Comparison of ENCODE assay signal across 8 cellular contexts in genomic region chr13:40813662-40814454, GRCh38. TPM values are rescaled to one million over a fixed set of nuclear protein-coding genes. Genes with fewer than 3 reads are reported as not detected.
DNase-seq lines count a peak whose midpoint lies in the region; ATAC-seq and TF ChIP-seq lines count a peak whose summit lies in the region.

No MANE protein-coding gene starts in this region.

- no peak overlapping the region for H4K91ac ChIP-seq in H9 (ENCODE audit: insufficient read length, low read depth, low read length)

- H3K4me3 ChIP-seq in aorta (ENCODE audit: low read length in 2 of 2) (no peak overlapping the region), ascending aorta (no peak overlapping the region)

- H2BK5ac ChIP-seq in H9 (ENCODE audit: insufficient read length, low read length), result no peak overlapping the region

- no peak overlapping the region for H2BK20ac ChIP-seq in H9 (ENCODE audit: low read depth, low read length, poor library complexity, severe bottlenecking)

- intact Hi-C loops in aorta (cut with DNase I), result no loop called here
- intact Hi-C loops in ascending aorta (cut with DNase I), result no loop called here

- no peak overlapping the region for H3K4me2 ChIP-seq in H9 (ENCODE audit: insufficient read depth, insufficient read length, low read length)

- H3K4me1 ChIP-seq in H9 (ENCODE audit: insufficient read depth, low read length) (no peaks in the 10 kb centered on the region), aorta (ENCODE audit: control insufficient read depth in 1 of 2, insufficient read depth in 2 of 2, low read length in 2 of 2) (no peaks in the 10 kb centered on the region), ascending aorta (no peaks in the 10 kb centered on the region)

- peaks cover 12 to 32% of the 10 kb centered on the region in 2 experiments for H3K9me3 Mint-ChIP-seq in H9

- H3K23me2 ChIP-seq in H9 (ENCODE audit: insufficient read length, low read depth, low read length, poor library complexity, severe bottlenecking), result no peaks in the 10 kb centered on the region

- H3K36me3 Mint-ChIP-seq in H9 (ENCODE audit: insufficient read depth in 1 of 3, low read depth in 3 of 3), result peaks cover 19 to 64% (median 35%) of the 10 kb centered on the region in 3 experiments

- H3K27me3 ChIP-seq in H9 (ENCODE audit: insufficient read depth, low read length), result no peaks in the 10 kb centered on the region
- H3K27me3 ChIP-seq in aorta (ENCODE audit: control insufficient read depth in 1 of 2, insufficient read depth in 2 of 2, low read length in 1 of 2), result no peaks in the 10 kb centered on the region
- H3K27me3 ChIP-seq in ascending aorta, result no peaks in the 10 kb centered on the region

- DNase-seq in DMS53 (lab: John Stamatoyannopoulos, UW) (peak; percentile 70), H9 (peak; percentile 44), RPMI7951 (ENCODE audit: low read depth) (peak; percentile 33), foreskin melanocyte (peak; percentile 7), aorta (no peak), ascending aorta (ENCODE audit: low spot score in 2 of 2) (no peak)
- no peak for DNase-seq in stimulated activated naive CD4-positive, alpha-beta T cell treated with Interleukin-2 at 50 U/mL for 16 hours (lab: John Stamatoyannopoulos, UW)

- no peak overlapping the region for H2BK15ac ChIP-seq in H9 (ENCODE audit: low read depth, low read length)

- H3K79me1 ChIP-seq in H9 (ENCODE audit: insufficient read depth, low read depth, low read length, poor library complexity, severe bottlenecking), result no peaks in the 10 kb centered on the region

- no peak overlapping the region for H3K18ac ChIP-seq in H9 (ENCODE audit: insufficient read length, low read depth, low read length)

- H4K8ac ChIP-seq in H9 (replicated peaks; ENCODE audit: insufficient read length, low read depth, low read length), result no peak overlapping the region

- H3K4me3 Mint-ChIP-seq in H9, result no peak overlapping the region

- H3K79me2 ChIP-seq in H9 (ENCODE audit: insufficient read depth, low read length), result no peaks in the 10 kb centered on the region

- TF ChIP-seq CTCF in H9 (conservative IDR thresholded peaks at IDR 0.05), result peak; percentile 70
- peak in 1 of 3 experiments; percentile 23 for TF ChIP-seq CTCF in ascending aorta (IDR thresholded peaks at IDR 0.05)

- H3K4ac ChIP-seq in H9 (ENCODE audit: low read depth, low read length), result no peak overlapping the region

- H3K56ac ChIP-seq in H9 (ENCODE audit: insufficient read length, low read depth, low read length), result no peak overlapping the region

- H2AK5ac ChIP-seq in H9 (ENCODE audit: insufficient read length, low read length), result no peak overlapping the region

- no peak overlapping the region for H3K9ac ChIP-seq in H9 (ENCODE audit: extremely low read depth, insufficient read length, low read length)

- peak; percentile 41 for ATAC-seq in aorta (ENCODE audit: low FRiP score)
- ATAC-seq in HG03521 (IDR thresholded peaks at IDR 0.05; ENCODE audit: unreplicated experiment), result no peak

- no peak overlapping the region for H2AFZ ChIP-seq in H9 (ENCODE audit: low read length)

- no peak overlapping the region for H2BK12ac ChIP-seq in H9 (ENCODE audit: insufficient read length, low read depth, low read length)

- no peaks in the 10 kb centered on the region for H3K4me1 Mint-ChIP-seq in H9

- H3K14ac ChIP-seq in H9 (ENCODE audit: insufficient read depth, low read length), result no peak overlapping the region

- H3K9me3 ChIP-seq in H9 (ENCODE audit: control insufficient read depth, low read depth, low read length) (no peaks in the 10 kb centered on the region), aorta (ENCODE audit: control insufficient read depth, low read length) (no peaks in the 10 kb centered on the region), ascending aorta (peaks cover 6 to 26% of the 10 kb centered on the region in 2 donors)

- no peaks in the 10 kb centered on the region for H4K20me1 ChIP-seq in H9 (ENCODE audit: control insufficient read depth, insufficient read depth, insufficient read length)

- H3K36me3 ChIP-seq in aorta (ENCODE audit: control insufficient read depth in 1 of 2, insufficient read depth in 2 of 2, low read length in 1 of 2), result peaks cover 3 to 6% of the 10 kb centered on the region in 2 donors
- peaks cover 0 to 49% of the 10 kb centered on the region in 2 donors for H3K36me3 ChIP-seq in ascending aorta

- H3K27ac ChIP-seq in H9 (ENCODE audit: insufficient read length, low read depth, low read length) (no peak overlapping the region), aorta (ENCODE audit: low read depth in 1 of 2, low read length in 2 of 2) (no peak overlapping the region), ascending aorta (no peak overlapping the region)

- H2BK120ac ChIP-seq in H9 (ENCODE audit: low read depth, low read length, poor library complexity, severe bottlenecking), result no peak overlapping the region

- H3K27ac Mint-ChIP-seq in H9, result no peak overlapping the region; a peak in 1 of 7 replicates

- no peak overlapping the region for H3K23ac ChIP-seq in H9 (ENCODE audit: insufficient read length, low read depth, low read length)

- whole genome bisulfite sequencing in H9 (ENCODE audit: extremely low coverage, insufficient read length, low lambda C conversion rate), result no CpG with 5 or more reads among the region's 7 CpGs
- 77 to 83% methylated on average over 7 of the region's 7 CpGs for WGBS in aorta, 2 donors

- no peak overlapping the region for H3T11ph ChIP-seq in H9 (ENCODE audit: low read length)

- no peak overlapping the region for H4K5ac ChIP-seq in H9 (ENCODE audit: insufficient read length, low read depth, low read length)

- H3K27me3 Mint-ChIP-seq in H9 (ENCODE audit: low read depth), result no peaks in the 10 kb centered on the region; the same call in 1 of the 2 replicates

RNA-seq across cellular contexts. Expression of gene SLC25A15, which starts 24.4 kb away (rescaled TPM):
- 18.3 and 21.1 TPM in 2 replicates for total RNA-seq in H9 (2021)
- total RNA-seq in RPMI7951 (2014; rRNA removed; shearing (Covaris generic)), result 17.8 and 23.7 TPM in 2 replicates
- total RNA-seq in aorta, result 1 to 10 TPM; 2.6 to 3.7 TPM
- 1 to 10 TPM; 1.1 to 2.0 TPM for polyA plus RNA-seq in aorta
- 5.5 TPM for total RNA-seq in ascending aorta

RNA-seq across cellular contexts. Expression of gene MRPS31, which starts 42.9 kb away (rescaled TPM):
- total RNA-seq in H9 (2021), result 27.3 and 29.6 TPM in 2 replicates
- 17.3 and 17.8 TPM in 2 replicates for total RNA-seq in RPMI7951 (2014; rRNA removed; shearing (Covaris generic))
- total RNA-seq in aorta, result 10 to 100 TPM; 14.6 to 20.5 TPM
- polyA plus RNA-seq in aorta, result 10 to 100 TPM; 12.9 to 18.1 TPM
- total RNA-seq in ascending aorta, result 22.8 TPM

Comparison
In these comparisons a context has a peak if more than half of its experiments do, and no peak if none do; other contexts are left out.
1. DNase-seq: peak in DMS53 (single experiment), H9 (single experiment), RPMI7951 (single experiment) and foreskin melanocyte (single experiment); none in aorta (0 of 2), ascending aorta (0 of 2) and stimulated activated naive CD4-positive, alpha-beta T cell treated with Interleukin-2 at 50 U/mL for 16 hours (single experiment).